In the genomic region with DNA sequence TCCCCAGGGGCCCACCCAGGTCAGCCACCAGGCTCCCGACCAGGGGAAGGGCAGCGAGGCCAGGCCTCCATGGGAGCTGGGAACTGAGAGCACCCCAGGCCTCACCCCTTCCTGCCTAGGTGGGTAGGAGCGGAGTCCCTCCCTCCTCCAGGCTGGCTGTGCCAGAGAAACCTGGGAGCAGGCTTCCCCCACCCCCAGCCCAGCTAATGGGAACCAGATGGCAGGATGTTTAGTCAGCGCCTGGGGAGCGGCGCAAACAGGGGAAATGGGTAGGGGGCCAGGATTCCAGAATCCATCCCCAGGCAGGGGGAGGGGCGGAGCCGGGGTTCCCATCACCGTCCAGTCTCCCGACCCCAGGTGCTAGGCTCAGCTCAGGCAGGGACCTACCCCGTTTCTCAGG, we compare ENCODE assay signal across 15 cellular contexts. TPM values are rescaled to one million over a fixed set of nuclear protein-coding genes. Genes with fewer than 3 reads are reported as not detected.
DNase-seq lines count a peak whose midpoint lies in the region; ATAC-seq and TF ChIP-seq lines count a peak whose summit lies in the region.
"Had no signal": no experiment of that assay in that cellular context is flagged by ENCODE, and none has a peak within 500 bp of the region (broad histone marks: within the 10 kb centered on the region; RNA-seq: fewer than 3 reads in every experiment).

No MANE protein-coding gene starts in this region.

- no peaks in the 10 kb centered on the region for H4K20me1 ChIP-seq in OCI-LY7 (ENCODE audit: insufficient read depth, low read length)

- peak; percentile 42 to 46 for ATAC-seq in right cardiac atrium
- ATAC-seq in HG02852 (IDR thresholded peaks at IDR 0.05; ENCODE audit: unreplicated experiment) = no peak

- no TSS peak for BruUV-seq in OCI-LY7 (replicated peaks; lab: Mats Ljungman, UMichigan)

- H3K4me3 ChIP-seq in adipocyte (ENCODE audit: low read length) (no peak overlapping the region), right cardiac atrium (ENCODE audit: low read length) (no peak overlapping the region), tibial nerve (no peak overlapping the region), OCI-LY7 (ENCODE audit: low read depth, low read length, poor library complexity, severe bottlenecking) (no peak overlapping the region)
- H3K4me3 ChIP-seq: dorsolateral prefrontal cortex, stomach had no signal

- peak in 2 of 3 experiments; percentile 52 to 72 for DNase-seq in NCI-H1417 (lab: John Stamatoyannopoulos, UW)
- no peak for DNase-seq in NCI-H1417 treated with DMSO at 0.1 percent for 48 hours (lab: John Stamatoyannopoulos, UW)
- DNase-seq in adipocyte (ENCODE audit: low read depth) = peak; percentile 64
- DNase-seq in right cardiac atrium = peak in 1 of 3 donors; percentile 51
- no peak for DNase-seq in tibial nerve (ENCODE audit: low spot score in 2 of 2)
- no peak for DNase-seq in OCI-LY7 (ENCODE audit: low spot score)
- no peak for DNase-seq in SKM-1 (lab: John Stamatoyannopoulos, UW; ENCODE audit: unreplicated experiment)
- DNase-seq: activated CD4-positive, alpha-beta T cell treated with anti-CD3 and anti-CD28 coated beads for 1 hour; activated effector memory CD4-positive, alpha-beta T cell treated with anti-CD3 and anti-CD28 coated beads, Interleukin-2, amount 50 U/mL, for 16 hours; dorsolateral prefrontal cortex; NCI-H1092 treated with DMSO at 0.1 percent for 48 hours; stimulated activated CD4-positive, alpha-beta T cell treated with anti-CD3 and anti-CD28 coated beads, Interleukin-1b, Interleukin-23, amount 100 ng/mL, for 48 hours; stomach had no signal

- POLR2A ChIA-PET in OCI-LY7 (lab: Charles Lee) = no interaction called here

- 45% methylated on average over 11 of the region's 11 CpGs for WGBS in right cardiac atrium
- WGBS in tibial nerve, 2 donors = 81% methylated on average over 6 of the region's 11 CpGs; no CpG with 5 or more reads in 1 of the 2 donors

- no peaks in the 10 kb centered on the region for H3K36me3 ChIP-seq in adipocyte (ENCODE audit: control insufficient read depth, insufficient read depth, low read length, severe bottlenecking)
- H3K36me3 ChIP-seq in tibial nerve = no peaks in the 10 kb centered on the region
- no peaks in the 10 kb centered on the region for H3K36me3 ChIP-seq in OCI-LY7 (ENCODE audit: insufficient read depth, low read length)
- H3K36me3 ChIP-seq: stomach had no signal

- H3K79me2 ChIP-seq in OCI-LY7 (ENCODE audit: insufficient read depth, low read depth, low read length) = no peaks in the 10 kb centered on the region

- H3K27ac ChIP-seq in right cardiac atrium (ENCODE audit: low read length) = peak overlapping the region; percentile 87
- peak overlapping the region in 3 of 4 donors; percentile 15 to 75 (median 68) for H3K27ac ChIP-seq in tibial nerve
- H3K27ac ChIP-seq in OCI-LY7 (ENCODE audit: low read depth, low read length, poor library complexity, severe bottlenecking) = no peak overlapping the region
- H3K27ac ChIP-seq: 22Rv1 had no signal

- H3K9me2 ChIP-seq in OCI-LY7 (ENCODE audit: insufficient read depth, low read length) = no peaks in the 10 kb centered on the region

- no peaks in the 10 kb centered on the region for H3K9me3 ChIP-seq in adipocyte (ENCODE audit: control insufficient read depth, low read length)
- H3K9me3 ChIP-seq in right cardiac atrium (ENCODE audit: control insufficient read depth, low read length) = no peaks in the 10 kb centered on the region
- no peaks in the 10 kb centered on the region for H3K9me3 ChIP-seq in tibial nerve
- no peaks in the 10 kb centered on the region for H3K9me3 ChIP-seq in OCI-LY7 (ENCODE audit: low read length)
- H3K9me3 ChIP-seq: stomach had no signal

- no peaks in the 10 kb centered on the region for H3K27me3 ChIP-seq in adipocyte (replicated peaks; ENCODE audit: control insufficient read depth, insufficient read depth, low read length)
- H3K27me3 ChIP-seq in right cardiac atrium (ENCODE audit: control insufficient read depth, insufficient read depth) = no peaks in the 10 kb centered on the region
- H3K27me3 ChIP-seq in tibial nerve = no peaks in the 10 kb centered on the region

- H3K4me1 ChIP-seq in adipocyte (ENCODE audit: control insufficient read depth, insufficient read depth, low read length) (peaks cover 13% of the 10 kb centered on the region), right cardiac atrium (ENCODE audit: control insufficient read depth, insufficient read depth, low read length) (peaks cover 6% of the 10 kb centered on the region), tibial nerve (peaks cover 0 to 57% (median 2%) of the 10 kb centered on the region in 4 donors), OCI-LY7 (ENCODE audit: insufficient read depth, low read length, poor library complexity, severe bottlenecking) (no peaks in the 10 kb centered on the region)

- TF ChIP-seq CTCF in tibial nerve (IDR thresholded peaks at IDR 0.05) (no peak), OCI-LY7 (conservative IDR thresholded peaks at IDR 0.05; ENCODE audit: low read length) (no peak)

- TF ChIP-seq EP300 in tibial nerve (IDR thresholded peaks at IDR 0.05) = no peak

- CTCF ChIA-PET in OCI-LY7 (lab: Charles Lee; ENCODE audit: unreplicated experiment) = no interaction called here

- H3K9ac ChIP-seq in adipocyte (ENCODE audit: low read length) = no peak overlapping the region

- H2AFZ ChIP-seq in OCI-LY7 (ENCODE audit: low read length) = no peak overlapping the region

- intact Hi-C loops in right cardiac atrium (cut with DNase I) (no loop called here), OCI-LY7 (cut with micrococcal nuclease; ENCODE audit: unreplicated experiment) (no loop called here)

- no peak overlapping the region for H3K4me2 ChIP-seq in OCI-LY7 (ENCODE audit: low read length)

- no peak for TF ChIP-seq POLR2A in tibial nerve (IDR thresholded peaks at IDR 0.05)

RNA-seq across cellular contexts. Expression of a gene that starts 6.7 kb away (rescaled TPM):
- total RNA-seq in right cardiac atrium (10 to 100 TPM; 14.5 to 18.3 (median 16.8) TPM), tibial nerve (10 to 100 TPM; 27.8 to 79.8 (median 30.6) TPM), OCI-LY7 (2022) (35.7 and 47.9 TPM in 2 replicates)
- 17.3 TPM for polyA plus RNA-seq in right cardiac atrium
- total RNA-seq in OCI-LY7 (2014; rRNA removed; shearing (Covaris generic)) = 42.5 and 60.3 TPM in 2 replicates

RNA-seq across cellular contexts. Expression of a gene that starts 17.7 kb away (rescaled TPM):
- 100 to 1,000 TPM; 173 to 244 (median 206) TPM for total RNA-seq in right cardiac atrium
- 167 TPM for polyA plus RNA-seq in right cardiac atrium
- 100 to 1,000 TPM in 1 of 4 donors, 10 to 100 TPM in 3; 25.6 to 103 (median 59.0) TPM for total RNA-seq in tibial nerve
- total RNA-seq in OCI-LY7 (2014; rRNA removed; shearing (Covaris generic)) = not detected in 2 replicates
- not detected in 2 replicates for total RNA-seq in OCI-LY7 (2022)

RNA-seq across cellular contexts. Expression of a gene that starts 31.2 kb away (rescaled TPM):
- total RNA-seq in right cardiac atrium = under 1 TPM in 2 of 4 donors, not detected in 2; 0.28 to 0.91 TPM
- 0.48 TPM for polyA plus RNA-seq in right cardiac atrium
- total RNA-seq in tibial nerve = 1 to 10 TPM; 1.5 to 4.4 (median 3.3) TPM
- total RNA-seq in OCI-LY7 (2014; rRNA removed; shearing (Covaris generic)) = 3.1 and 6.7 TPM in 2 replicates
- total RNA-seq in OCI-LY7 (2022) = 2.4 and 3.7 TPM in 2 replicates

RNA-seq across cellular contexts. Expression of a gene that starts 40.4 kb away (rescaled TPM):
- total RNA-seq in right cardiac atrium = not detected
- under 0.01 TPM for polyA plus RNA-seq in right cardiac atrium
- total RNA-seq in tibial nerve = not detected
- total RNA-seq in OCI-LY7 (2014; rRNA removed; shearing (Covaris generic)) = not detected in 2 replicates
- total RNA-seq in OCI-LY7 (2022) = not detected in 2 replicates

Comparison
In these comparisons a context has a peak if more than half of its experiments do, and no peak if none do; other contexts are left out.
1. DNase-seq: peak in NCI-H1417 (2 of 3) and adipocyte (single experiment); none in NCI-H1417 treated with DMSO at 0.1 percent for 48 hours (single experiment), tibial nerve (0 of 2), OCI-LY7 (single experiment) and SKM-1 (single experiment).
2. RNA of a gene that starts 17.7 kb away (total RNA-seq): 173 to 244 TPM in right cardiac atrium and 25.6 to 103 TPM in tibial nerve; not detected in OCI-LY7; every median in the first group is over 10 times any median in the second.